ENCODE assay signal across 8 cellular contexts in the genomic region with DNA sequence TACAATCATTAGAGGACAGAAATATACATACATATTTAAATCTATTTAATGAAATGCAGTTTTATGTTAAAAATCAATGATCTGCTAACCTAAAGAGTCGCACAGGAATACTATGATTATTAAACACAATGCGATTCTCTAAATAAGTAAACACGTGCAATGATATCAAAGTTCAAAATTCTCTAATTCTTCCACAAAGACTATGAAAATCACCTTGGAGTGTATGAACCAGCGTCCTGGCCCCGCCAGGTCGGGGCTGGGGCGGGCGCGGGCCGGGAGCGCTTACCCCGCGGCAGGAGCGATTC. TPM values are rescaled to one million over a fixed set of nuclear protein-coding genes. Genes with fewer than 3 reads are reported as not detected.
DNase-seq lines count a peak whose midpoint lies in the region; ATAC-seq and TF ChIP-seq lines count a peak whose summit lies in the region.

No MANE protein-coding gene starts in this region.

- intact Hi-C loops in dorsolateral prefrontal cortex (cut with DNase I), result loop anchor here (1.0 kb wide), 1 partner anchor 26 kb away; the partner anchor contains the start of gene FBXL5 (in 2 of the 2)

- peaks cover 57% of the 10 kb centered on the region for H3K4me1 ChIP-seq in Karpas-422 (ENCODE audit: low read length)

- POLR2A ChIA-PET in naive thymus-derived CD8-positive, alpha-beta T cell (lab: Charles Lee), result interaction anchor here (1.2 to 2.9 kb wide), 4 partner anchors 13 to 547 kb away, joined by 3 to 37 read pairs (median 6); partner anchors contain the start of gene FBXL5

- H3K27me3 Mint-ChIP-seq in naive thymus-derived CD8-positive, alpha-beta T cell, result peaks cover 0 to 2% (median 0%) of the 10 kb centered on the region in 5 donors

- H3K27me3 ChIP-seq in Karpas-422 (ENCODE audit: low read length) (no peaks in the 10 kb centered on the region), dorsolateral prefrontal cortex (peaks cover 0 to 4% (median 0%) of the 10 kb centered on the region in 45 donors)

- H3K4me1 Mint-ChIP-seq in naive thymus-derived CD8-positive, alpha-beta T cell, result peaks cover 22 to 44% (median 35%) of the 10 kb centered on the region in 4 donors

- no peaks in the 10 kb centered on the region for H3K9me3 ChIP-seq in Karpas-422 (ENCODE audit: low read length)

- H3K4me3 ChIP-seq in AG09309 (ENCODE audit: control insufficient read depth, low read depth, low read length), result peak overlapping the region; percentile 86
- peak overlapping the region; percentile 94 for H3K4me3 ChIP-seq in Karpas-422 (ENCODE audit: low read length)
- H3K4me3 ChIP-seq in dorsolateral prefrontal cortex, result peak overlapping the region; percentile 46 to 98 (median 86)

- H2AFZ ChIP-seq in Karpas-422 (ENCODE audit: low read length), result peak overlapping the region; percentile 31; the same call in 1 of the 2 replicates

- peaks cover 9% of the 10 kb centered on the region; the same call in 1 of the 2 replicates for H3K36me3 ChIP-seq in Karpas-422 (ENCODE audit: insufficient read depth, low read length)

- H4K20me1 ChIP-seq in Karpas-422 (ENCODE audit: insufficient read depth, low read depth, low read length), result no peaks in the 10 kb centered on the region

- H3K4me3 Mint-ChIP-seq in naive thymus-derived CD8-positive, alpha-beta T cell, result peak overlapping the region; percentile 92 to 99 (median 96)

- DNase-seq in AG09309 (ENCODE audit: low read depth), result no peak
- DNase-seq in Karpas-422, result no peak
- DNase-seq in dorsolateral prefrontal cortex, result no peak
- no peak for DNase-seq in naive thymus-derived CD8-positive, alpha-beta T cell
- no peak for DNase-seq in D341Med (ENCODE audit: low spot score)
- DNase-seq in AG08396 (ENCODE audit: low spot score), result no peak
- DNase-seq in stimulated activated CD4-positive, alpha-beta T cell treated with anti-CD3 and anti-CD28 coated beads, Interleukin-4, amount 100 ng/mL, for 4 hours, result no peak

- H3K36me3 Mint-ChIP-seq in naive thymus-derived CD8-positive, alpha-beta T cell, result peaks cover 0 to 7% (median 5%) of the 10 kb centered on the region in 3 donors

- peak overlapping the region; percentile 93 for H3K9ac ChIP-seq in Karpas-422 (ENCODE audit: low read length)

- peaks cover 80% of the 10 kb centered on the region for H3K79me2 ChIP-seq in Karpas-422 (ENCODE audit: low read length)

- peak overlapping the region in 4 of 10 donors; percentile 94 to 99 (median 96) for H3K27ac Mint-ChIP-seq in naive thymus-derived CD8-positive, alpha-beta T cell

- no peak for TF ChIP-seq CTCF in AG09309 (IDR thresholded peaks at IDR 0.05; ENCODE audit: control insufficient read depth, insufficient read depth, low read depth, low read length, missing control alignments)
- no peak for TF ChIP-seq CTCF in dorsolateral prefrontal cortex (IDR thresholded peaks at IDR 0.05 in 54 of 56, conservative IDR thresholded peaks at IDR 0.05 in 2 of 56; ENCODE audit: low read depth in 1 of 56, partially characterized antibody in 56 of 56)

- peak overlapping the region; percentile 86 for H3K27ac ChIP-seq in Karpas-422 (ENCODE audit: low read length)
- peak overlapping the region in 22 of 59 donors; percentile 89 to 98 (median 95) for H3K27ac ChIP-seq in dorsolateral prefrontal cortex

- peak in 1 of 2 donors; percentile 53 for ATAC-seq in naive thymus-derived CD8-positive, alpha-beta T cell
- no peak for ATAC-seq in HG02610 (IDR thresholded peaks at IDR 0.05; ENCODE audit: unreplicated experiment)

- H3K9me3 Mint-ChIP-seq in naive thymus-derived CD8-positive, alpha-beta T cell, result no peaks in the 10 kb centered on the region

- H3K4me2 ChIP-seq in Karpas-422 (ENCODE audit: low read depth, low read length, poor library complexity, severe bottlenecking), result peak overlapping the region; percentile 71

- no peaks in the 10 kb centered on the region for H3K9me2 ChIP-seq in Karpas-422 (replicated peaks; ENCODE audit: insufficient read depth, low read length)

RNA-seq across cellular contexts. Expression of gene FAM200B, which starts 0.6 kb away (rescaled TPM):
- 15.1 and 18.3 TPM in 2 replicates for total RNA-seq in Karpas-422 (2014; rRNA removed; shearing (Covaris generic); ENCODE audit: low replicate concordance)
- 10 to 100 TPM; 44.8 to 87.8 (median 59.0) TPM for total RNA-seq in dorsolateral prefrontal cortex
- total RNA-seq in naive thymus-derived CD8-positive, alpha-beta T cell, result 10 to 100 TPM; 31.0 to 38.5 TPM
- 10 to 100 TPM; 80.6 to 92.0 (median 81.3) TPM for polyA plus RNA-seq in naive thymus-derived CD8-positive, alpha-beta T cell

RNA-seq across cellular contexts. Expression of gene BST1, which starts 21.8 kb away (rescaled TPM):
- not detected in 2 replicates for total RNA-seq in Karpas-422 (2014; rRNA removed; shearing (Covaris generic); ENCODE audit: low replicate concordance)
- 1 to 10 TPM in 101 of 120 experiments, under 1 TPM in 19; 0.48 to 5.2 (median 1.9) TPM for total RNA-seq in dorsolateral prefrontal cortex
- under 1 TPM; 0.42 to 0.49 TPM for total RNA-seq in naive thymus-derived CD8-positive, alpha-beta T cell
- under 1 TPM; 0.23 to 0.49 (median 0.35) TPM for polyA plus RNA-seq in naive thymus-derived CD8-positive, alpha-beta T cell

RNA-seq across cellular contexts. Expression of gene FBXL5, which starts 25.9 kb away (rescaled TPM):
- 35.6 and 78.2 TPM in 2 replicates for total RNA-seq in Karpas-422 (2014; rRNA removed; shearing (Covaris generic); ENCODE audit: low replicate concordance)
- total RNA-seq in dorsolateral prefrontal cortex, result 100 to 1,000 TPM in 33 of 120 experiments, 10 to 100 TPM in 87; 72.7 to 124 (median 93.8) TPM
- total RNA-seq in naive thymus-derived CD8-positive, alpha-beta T cell, result 10 to 100 TPM; 65.7 to 73.0 TPM
- 100 to 1,000 TPM in 2 of 3 donors, 10 to 100 TPM in 1; 96.1 to 113 (median 101) TPM for polyA plus RNA-seq in naive thymus-derived CD8-positive, alpha-beta T cell
